19 cellular contexts compared by ENCODE assay signal in the genomic region with DNA sequence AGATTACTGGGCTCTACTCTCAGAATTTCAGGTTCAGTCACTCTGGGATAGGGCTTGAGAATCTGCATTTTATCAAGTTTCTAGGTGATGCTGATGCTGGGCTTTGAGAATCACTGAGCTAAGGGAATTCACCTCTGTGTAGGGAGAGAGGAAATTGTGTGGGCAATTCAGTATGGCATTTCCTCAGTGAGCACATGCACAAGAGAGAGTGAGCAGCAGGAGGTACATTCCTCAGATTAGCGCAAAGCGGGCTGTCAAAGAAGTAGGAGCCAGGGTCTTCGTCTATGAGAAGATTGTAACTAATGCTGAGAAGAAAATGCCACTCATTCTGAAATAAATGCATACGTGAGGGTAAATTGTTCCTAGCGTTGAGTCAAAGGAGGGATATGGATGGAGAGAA.
DNase-seq lines count a peak whose midpoint lies in the region; ATAC-seq lines count a peak whose summit lies in the region.
"Had no signal": no experiment of that assay in that cellular context is flagged by ENCODE, and none has a peak within 500 bp of the region (broad histone marks: within the 10 kb centered on the region; RNA-seq: fewer than 3 reads in every experiment).

No MANE protein-coding gene starts in this region.

- ATAC-seq in HG03432 (IDR thresholded peaks at IDR 0.05; ENCODE audit: unreplicated experiment) = no peak
- ATAC-seq: A549, PC-3 had no signal

- H4K91ac ChIP-seq in neuronal stem cell (ENCODE audit: low read depth, low read length, poor library complexity) = no peak overlapping the region

- no peak overlapping the region for H2BK12ac ChIP-seq in neuronal stem cell (ENCODE audit: low read length)

- no peak overlapping the region for H3K4ac ChIP-seq in neuronal stem cell (ENCODE audit: low read length)

- no peak overlapping the region for H2BK15ac ChIP-seq in neuronal stem cell (ENCODE audit: low read length)

- no peak overlapping the region for H3K18ac ChIP-seq in neuronal stem cell (ENCODE audit: low read length)

- H3K14ac ChIP-seq in neuronal stem cell (ENCODE audit: low read length) = no peak overlapping the region

- H3K36me3 ChIP-seq in H7 (replicated peaks; ENCODE audit: control insufficient read depth, insufficient read depth, low read length) (no peaks in the 10 kb centered on the region), NT2/D1 (ENCODE audit: insufficient read depth, insufficient read length, low read length) (no peaks in the 10 kb centered on the region), neuronal stem cell (replicated peaks in 1 of 2; ENCODE audit: control insufficient read depth in 2 of 2, insufficient read depth in 2 of 2, low read length in 2 of 2) (no peaks in the 10 kb centered on the region)

- H3K4me3 ChIP-seq in H7 (ENCODE audit: insufficient read depth, low read depth, low read length) (no peak overlapping the region), NT2/D1 (ENCODE audit: insufficient read length, low read depth) (no peak overlapping the region), neuronal stem cell (ENCODE audit: low read length in 2 of 2) (no peak overlapping the region)
- H3K4me3 ChIP-seq: A549, GM23248 had no signal

- no peak overlapping the region for H3K9ac ChIP-seq in NT2/D1 (ENCODE audit: insufficient read length, low read depth)
- no peak overlapping the region for H3K9ac ChIP-seq in neuronal stem cell (ENCODE audit: low read depth, low read length, poor library complexity)
- H3K9ac ChIP-seq: GM23248, SK-N-SH had no signal

- no peak overlapping the region for H4K8ac ChIP-seq in neuronal stem cell (ENCODE audit: low read depth, low read length)

- intact Hi-C loops in posterior cingulate gyrus (cut with DNase I) = no loop called here

- peak overlapping the region; percentile 5 for H3K27ac ChIP-seq in neuronal stem cell (replicated peaks; ENCODE audit: low read length)
- H3K27ac ChIP-seq: A549, GM23248 had no signal

- no peak overlapping the region for H2AK5ac ChIP-seq in neuronal stem cell (ENCODE audit: low read depth, low read length)

- H3K9me3 ChIP-seq in NT2/D1 (ENCODE audit: insufficient read depth, low read length) = peaks cover 9% of the 10 kb centered on the region; the same call in 1 of the 2 replicates
- no peaks in the 10 kb centered on the region for H3K9me3 ChIP-seq in neuronal stem cell (replicated peaks in 1 of 2; ENCODE audit: control insufficient read depth in 2 of 2, insufficient read depth in 1 of 2, low read depth in 1 of 2, low read length in 2 of 2)
- H3K9me3 ChIP-seq: SK-N-SH had no signal

- no peak overlapping the region for H2AFZ ChIP-seq in neuronal stem cell (ENCODE audit: low read length)
- H2AFZ ChIP-seq: GM23248 had no signal

- no peak overlapping the region for H2BK5ac ChIP-seq in neuronal stem cell (ENCODE audit: low read length)

- no peak overlapping the region for H3K4me2 ChIP-seq in neuronal stem cell (ENCODE audit: insufficient read depth, low read length, poor library complexity, severe bottlenecking)
- H3K4me2 ChIP-seq: A549, SK-N-SH had no signal

- peak; percentile 10 for DNase-seq in H7
- DNase-seq in NT2/D1 (ENCODE audit: low read depth, low spot score) = peak; percentile 28
- DNase-seq in iPS-NIHi11 (ENCODE audit: low spot score) = peak; percentile 14
- DNase-seq in neuronal stem cell (ENCODE audit: low spot score) = peak; percentile 1
- no peak for DNase-seq in dedifferentiated amniotic fluid mesenchymal stem cell (ENCODE audit: extremely low spot score)
- no peak for DNase-seq in posterior cingulate gyrus
- DNase-seq: C1 segment of cervical spinal cord; CD4-positive, alpha-beta memory T cell; DND-41; GM23248; KBM-7; NCI-H146; NCI-H1930; NCI-H2107; NCI-H524; PC-3; SK-N-SH had no signal

- H3K27me3 ChIP-seq in H7 (ENCODE audit: control insufficient read depth, insufficient read depth, low read length) = no peaks in the 10 kb centered on the region
- H3K27me3 ChIP-seq in NT2/D1 (ENCODE audit: insufficient read depth, insufficient read length) = no peaks in the 10 kb centered on the region
- no peaks in the 10 kb centered on the region for H3K27me3 ChIP-seq in neuronal stem cell (ENCODE audit: control insufficient read depth in 3 of 3, insufficient read depth in 3 of 3, low read depth in 1 of 3, low read length in 3 of 3)

- no CpG with 5 or more reads among the region's 5 CpGs for WGBS in neuronal stem cell (ENCODE audit: extremely low coverage in 2 of 2, insufficient read length in 2 of 2, insufficient replicate concordance in 1 of 2), 2 donors

- H3K23ac ChIP-seq in neuronal stem cell (ENCODE audit: low read depth, low read length, poor library complexity) = no peak overlapping the region

- H2BK120ac ChIP-seq in neuronal stem cell (ENCODE audit: low read depth, low read length) = no peak overlapping the region

- H3K4me1 ChIP-seq in NT2/D1 (ENCODE audit: insufficient read depth, insufficient read length) (no peaks in the 10 kb centered on the region), neuronal stem cell (ENCODE audit: control insufficient read depth in 2 of 2, insufficient read depth in 1 of 2, low read depth in 1 of 2, low read length in 2 of 2) (peaks cover 0 to 5% of the 10 kb centered on the region in 2 donors)
- H3K4me1 ChIP-seq: A549 had no signal

- H3K79me1 ChIP-seq in neuronal stem cell (ENCODE audit: low read depth, low read length) = no peaks in the 10 kb centered on the region

Comparison
In these comparisons a context has a peak if more than half of its experiments do, and no peak if none do; other contexts are left out.
1. DNase-seq: peak in H7 (single experiment), NT2/D1 (single experiment), iPS-NIHi11 (single experiment) and neuronal stem cell (single experiment); none in dedifferentiated amniotic fluid mesenchymal stem cell (single experiment) and posterior cingulate gyrus (0 of 10).